1 cellular context compared by ENCODE assay signal in genomic region chr2:158214431-158214830, GRCh38.
TF ChIP-seq lines count a peak whose summit lies in the region.

No MANE protein-coding gene starts in this region.

TF ChIP-seq in HepG2, 621 proteins besides CTCF, POLR2A, EP300 and RAD21 (continued from another document and continues in another):
- TF ChIP-seq GATAD1 (CRISPR knock-in tag; IDR thresholded peaks at IDR 0.05) (no peak), ZNF281 (CRISPR knock-in tag; IDR thresholded peaks at IDR 0.05; ENCODE audit: borderline replicate concordance) (no peak), ZMYM3 (CRISPR knock-in tag; IDR thresholded peaks at IDR 0.05) (no peak), ZNF558 (CRISPR knock-in tag; IDR thresholded peaks at IDR 0.05; ENCODE audit: borderline replicate concordance) (no peak), ZNF768 (CRISPR knock-in tag; IDR thresholded peaks at IDR 0.05) (no peak), GRHL1 (CRISPR knock-in tag; conservative IDR thresholded peaks at IDR 0.05) (no peak), MIXL1 (CRISPR knock-in tag; IDR thresholded peaks at IDR 0.05) (no peak), FOXP1 (IDR thresholded peaks at IDR 0.05) (no peak), FOXP1 (CRISPR knock-in tag; IDR thresholded peaks at IDR 0.05) (peak; percentile 51), TMF1 (CRISPR knock-in tag; IDR thresholded peaks at IDR 0.05; ENCODE audit: low read depth) (no peak), ZBTB10 (CRISPR knock-in tag; IDR thresholded peaks at IDR 0.05; ENCODE audit: borderline replicate concordance) (no peak), PLSCR1 (CRISPR knock-in tag; IDR thresholded peaks at IDR 0.05; ENCODE audit: borderline replicate concordance) (no peak), ZNF556 (CRISPR knock-in tag; IDR thresholded peaks at IDR 0.05; ENCODE audit: borderline replicate concordance) (no peak), SIN3B (IDR thresholded peaks at IDR 0.05; ENCODE audit: low read length) (no peak), CHD2 (IDR thresholded peaks at IDR 0.05; ENCODE audit: low read depth, low read length) (no peak), NFATC3 (CRISPR knock-in tag; IDR thresholded peaks at IDR 0.05) (no peak), ATF3 (CRISPR knock-in tag; IDR thresholded peaks at IDR 0.05) (peak; percentile 69; the same call in 1 of the 2 replicates), THRA (CRISPR knock-in tag; IDR thresholded peaks at IDR 0.05; ENCODE audit: borderline replicate concordance) (no peak), GATAD2A (CRISPR knock-in tag; IDR thresholded peaks at IDR 0.05) (peak; percentile 75), KDM5A (IDR thresholded peaks at IDR 0.05; ENCODE audit: borderline replicate concordance, low read length) (no peak), MXD1 (CRISPR knock-in tag; IDR thresholded peaks at IDR 0.05) (no peak), AGO1 (IDR thresholded peaks at IDR 0.05; ENCODE audit: low read depth, low read length, poor library complexity, severe bottlenecking) (no peak), RFXANK (CRISPR knock-in tag; IDR thresholded peaks at IDR 0.05) (no peak), PHF20 (CRISPR knock-in tag; IDR thresholded peaks at IDR 0.05) (no peak), HMG20A (CRISPR knock-in tag; IDR thresholded peaks at IDR 0.05; ENCODE audit: borderline replicate concordance) (peak; percentile 86; the same call in 1 of the 2 replicates), SNRNP70 (IDR thresholded peaks at IDR 0.05; ENCODE audit: low read depth, low read length) (no peak), NFIC (IDR thresholded peaks at IDR 0.05; ENCODE audit: low read length) (no peak; the same call in 1 of the 2 replicates), TAF1 (CRISPR knock-in tag; IDR thresholded peaks at IDR 0.05) (no peak), NFE2 (CRISPR knock-in tag; IDR thresholded peaks at IDR 0.05) (no peak), ZNF337 (CRISPR knock-in tag; IDR thresholded peaks at IDR 0.05; ENCODE audit: borderline replicate concordance, low read depth) (no peak), TBL1XR1 (IDR thresholded peaks at IDR 0.05; ENCODE audit: borderline replicate concordance, low read length, partially characterized antibody) (no peak), ZNF619 (CRISPR knock-in tag; IDR thresholded peaks at IDR 0.05) (no peak), FOXK1 (CRISPR knock-in tag; IDR thresholded peaks at IDR 0.05; ENCODE audit: borderline replicate concordance, low read depth) (peak; percentile 60; the same call in 1 of the 2 replicates), BRCA1 (CRISPR knock-in tag; IDR thresholded peaks at IDR 0.05) (no peak), ZNF549 (CRISPR knock-in tag; IDR thresholded peaks at IDR 0.05) (no peak), SMAD9 (CRISPR knock-in tag; IDR thresholded peaks at IDR 0.05) (no peak), ZFP36 (IDR thresholded peaks at IDR 0.05; ENCODE audit: borderline replicate concordance, low read depth, low read length, partially characterized antibody) (no peak), ETS1 (CRISPR knock-in tag; IDR thresholded peaks at IDR 0.05) (no peak), PTBP1 (IDR thresholded peaks at IDR 0.05; ENCODE audit: low read depth, low read length, poor library complexity, severe bottlenecking) (no peak), SMAD3 (CRISPR knock-in tag; IDR thresholded peaks at IDR 0.05) (0 out of 2 replicates have a peak, but pooled peaks have one; percentile 24), ZFP91 (CRISPR knock-in tag; IDR thresholded peaks at IDR 0.05; ENCODE audit: borderline replicate concordance) (no peak), TBP (CRISPR knock-in tag; IDR thresholded peaks at IDR 0.05) (no peak), ZBTB49 (CRISPR knock-in tag; IDR thresholded peaks at IDR 0.05; ENCODE audit: borderline replicate concordance) (no peak), ZNF513 (CRISPR knock-in tag; conservative IDR thresholded peaks at IDR 0.05) (no peak), ZNF790 (CRISPR knock-in tag; IDR thresholded peaks at IDR 0.05; ENCODE audit: borderline replicate concordance) (no peak), HHEX (CRISPR knock-in tag; IDR thresholded peaks at IDR 0.05) (no peak), TOPORS (CRISPR knock-in tag; IDR thresholded peaks at IDR 0.05) (no peak), ZZZ3 (CRISPR knock-in tag; IDR thresholded peaks at IDR 0.05; ENCODE audit: borderline replicate concordance) (no peak), KLF16 (CRISPR knock-in tag; IDR thresholded peaks at IDR 0.05) (no peak), STAG1 (CRISPR knock-in tag; IDR thresholded peaks at IDR 0.05) (no peak)
